14 cellular contexts compared by ENCODE assay signal in the genomic region with DNA sequence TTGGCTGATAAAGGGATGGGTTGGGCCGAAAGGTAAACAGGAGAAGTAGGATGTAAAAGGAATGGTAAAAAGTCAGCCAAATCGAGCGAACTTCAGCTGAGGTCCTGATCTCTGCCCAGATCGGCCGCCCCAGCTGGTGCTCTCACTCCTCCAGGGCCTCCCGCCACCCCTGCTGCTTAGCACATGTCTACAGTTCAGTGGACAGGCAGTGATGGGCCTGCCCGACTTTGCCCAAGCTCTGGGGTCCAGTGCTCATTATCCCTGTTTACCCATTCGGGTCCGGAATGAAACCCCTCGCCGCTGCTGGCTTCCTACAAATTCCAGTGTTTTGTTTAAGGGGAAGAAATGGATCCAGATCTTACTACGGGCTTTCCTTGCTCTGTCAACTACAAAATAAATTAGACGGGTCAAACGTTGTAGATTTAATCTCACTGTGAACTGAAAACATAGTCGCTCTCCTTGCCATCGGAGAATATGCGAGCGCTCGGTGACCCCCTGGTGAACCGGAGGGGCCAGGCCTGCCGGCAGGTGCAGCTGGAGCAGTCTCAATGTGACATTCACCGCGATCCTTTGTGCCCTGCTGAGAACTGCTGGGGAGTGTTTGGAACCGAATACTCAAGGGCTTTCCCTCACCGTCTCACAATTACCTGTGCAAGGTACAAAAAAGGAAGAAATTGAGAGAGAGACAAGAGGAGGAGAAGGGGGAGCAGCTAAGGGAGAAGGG.
"Had no signal": no experiment of that assay in that cellular context is flagged by ENCODE, and none has a peak within 500 bp of the region (broad histone marks: within the 10 kb centered on the region; RNA-seq: fewer than 3 reads in every experiment).

No MANE protein-coding gene starts in this region.

- DNase-seq: activated CD4-positive, alpha-beta T cell treated with anti-CD3 and anti-CD28 coated beads, Interleukin-2, amount 50 U/mL, for 48 hours; activated naive CD4-positive, alpha-beta T cell treated with anti-CD3 and anti-CD28 coated beads for 36 hours; activated naive CD8-positive, alpha-beta T cell treated with anti-CD3 and anti-CD28 coated beads, Interleukin-2, amount 50 U/mL, for 24 hours; dermis blood vessel endothelial cell; effector memory CD8-positive, alpha-beta T cell; foreskin melanocyte; left colon; stimulated activated CD4-positive, alpha-beta T cell treated with anti-CD3 and anti-CD28 coated beads, Interleukin-2, amount 100 ng/mL, for 48 hours; T1000; thyroid gland had no signal

- H3K4me3 Mint-ChIP-seq: activated naive CD4-positive, alpha-beta T cell treated with anti-CD3 and anti-CD28 coated beads for 36 hours; activated naive CD8-positive, alpha-beta T cell treated with anti-CD3 and anti-CD28 coated beads, Interleukin-2, amount 50 U/mL, for 24 hours; activated T-helper 17 cell treated with anti-CD3 and anti-CD28 coated beads, Interleukin-2, amount 50 U/mL, for 72 hours; effector memory CD8-positive, alpha-beta T cell; stimulated activated memory B cell treated with anti-CD40 and anti-IgM and Interleukin-4, amounts not matched to agents 10 μg/mL and 1 μg/mL and 100 μg/mL, for 72 hours had no signal

- H3K9me3 Mint-ChIP-seq: activated naive CD4-positive, alpha-beta T cell treated with anti-CD3 and anti-CD28 coated beads for 36 hours; activated naive CD8-positive, alpha-beta T cell treated with anti-CD3 and anti-CD28 coated beads, Interleukin-2, amount 50 U/mL, for 24 hours; activated T-helper 17 cell treated with anti-CD3 and anti-CD28 coated beads, Interleukin-2, amount 50 U/mL, for 72 hours; effector memory CD8-positive, alpha-beta T cell; stimulated activated memory B cell treated with anti-CD40 and anti-IgM and Interleukin-4, amounts not matched to agents 10 μg/mL and 1 μg/mL and 100 μg/mL, for 72 hours had no signal

- H3K36me3 Mint-ChIP-seq: stimulated activated memory B cell treated with anti-CD40 and anti-IgM and Interleukin-4, amounts not matched to agents 10 μg/mL and 1 μg/mL and 100 μg/mL, for 72 hours had no signal

- FAIRE-seq: islet of Langerhans, urothelium cell line had no signal

- H3K27ac Mint-ChIP-seq: activated naive CD4-positive, alpha-beta T cell treated with anti-CD3 and anti-CD28 coated beads for 36 hours; activated naive CD8-positive, alpha-beta T cell treated with anti-CD3 and anti-CD28 coated beads, Interleukin-2, amount 50 U/mL, for 24 hours; activated T-helper 17 cell treated with anti-CD3 and anti-CD28 coated beads, Interleukin-2, amount 50 U/mL, for 72 hours; effector memory CD8-positive, alpha-beta T cell; stimulated activated memory B cell treated with anti-CD40 and anti-IgM and Interleukin-4, amounts not matched to agents 10 μg/mL and 1 μg/mL and 100 μg/mL, for 72 hours had no signal

- H3K4me1 Mint-ChIP-seq: activated naive CD8-positive, alpha-beta T cell treated with anti-CD3 and anti-CD28 coated beads, Interleukin-2, amount 50 U/mL, for 24 hours; activated T-helper 17 cell treated with anti-CD3 and anti-CD28 coated beads, Interleukin-2, amount 50 U/mL, for 72 hours; stimulated activated memory B cell treated with anti-CD40 and anti-IgM and Interleukin-4, amounts not matched to agents 10 μg/mL and 1 μg/mL and 100 μg/mL, for 72 hours had no signal
